In the genomic region with DNA sequence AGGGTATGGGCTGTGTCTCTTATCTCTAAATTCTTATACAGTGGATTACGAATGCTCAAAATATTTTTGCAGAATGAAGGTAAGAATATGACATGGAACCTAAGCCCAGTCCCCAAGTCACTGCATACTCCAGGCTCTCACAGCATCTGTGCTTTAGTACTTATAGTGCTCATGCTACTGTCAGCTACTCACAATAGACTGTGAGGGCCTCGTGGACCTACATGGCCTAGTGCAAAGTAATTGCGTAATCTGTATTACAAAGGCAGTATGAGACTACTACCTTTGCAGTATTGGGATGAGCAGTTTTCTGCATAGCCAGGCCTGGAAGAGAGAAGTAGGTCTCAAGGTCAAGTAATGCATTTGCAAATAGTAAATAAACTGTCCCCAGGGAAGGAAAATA, we compare ENCODE assay signal across 1 cellular context.
TF ChIP-seq lines count a peak whose summit lies in the region.

No MANE protein-coding gene starts in this region.

TF ChIP-seq in HepG2, 621 proteins besides CTCF, POLR2A, EP300 and RAD21 (continued from another document):
- TF ChIP-seq, protein P1, sequence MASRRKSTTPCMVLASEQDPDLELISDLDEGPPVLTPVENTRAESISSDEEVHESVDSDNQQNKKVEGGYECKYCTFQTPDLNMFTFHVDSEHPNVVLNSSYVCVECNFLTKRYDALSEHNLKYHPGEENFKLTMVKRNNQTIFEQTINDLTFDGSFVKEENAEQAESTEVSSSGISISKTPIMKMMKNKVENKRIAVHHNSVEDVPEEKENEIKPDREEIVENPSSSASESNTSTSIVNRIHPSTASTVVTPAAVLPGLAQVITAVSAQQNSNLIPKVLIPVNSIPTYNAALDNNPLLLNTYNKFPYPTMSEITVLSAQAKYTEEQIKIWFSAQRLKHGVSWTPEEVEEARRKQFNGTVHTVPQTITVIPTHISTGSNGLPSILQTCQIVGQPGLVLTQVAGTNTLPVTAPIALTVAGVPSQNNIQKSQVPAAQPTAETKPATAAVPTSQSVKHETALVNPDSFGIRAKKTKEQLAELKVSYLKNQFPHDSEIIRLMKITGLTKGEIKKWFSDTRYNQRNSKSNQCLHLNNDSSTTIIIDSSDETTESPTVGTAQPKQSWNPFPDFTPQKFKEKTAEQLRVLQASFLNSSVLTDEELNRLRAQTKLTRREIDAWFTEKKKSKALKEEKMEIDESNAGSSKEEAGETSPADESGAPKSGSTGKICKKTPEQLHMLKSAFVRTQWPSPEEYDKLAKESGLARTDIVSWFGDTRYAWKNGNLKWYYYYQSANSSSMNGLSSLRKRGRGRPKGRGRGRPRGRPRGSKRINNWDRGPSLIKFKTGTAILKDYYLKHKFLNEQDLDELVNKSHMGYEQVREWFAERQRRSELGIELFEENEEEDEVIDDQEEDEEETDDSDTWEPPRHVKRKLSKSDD (CRISPR knock-in tag; IDR thresholded peaks at IDR 0.05; ENCODE audit: low read depth) = no peak
- no peak for TF ChIP-seq GTF2F1 (IDR thresholded peaks at IDR 0.05; ENCODE audit: low read length)
